28 cellular contexts compared by ENCODE assay signal in the genomic region with DNA sequence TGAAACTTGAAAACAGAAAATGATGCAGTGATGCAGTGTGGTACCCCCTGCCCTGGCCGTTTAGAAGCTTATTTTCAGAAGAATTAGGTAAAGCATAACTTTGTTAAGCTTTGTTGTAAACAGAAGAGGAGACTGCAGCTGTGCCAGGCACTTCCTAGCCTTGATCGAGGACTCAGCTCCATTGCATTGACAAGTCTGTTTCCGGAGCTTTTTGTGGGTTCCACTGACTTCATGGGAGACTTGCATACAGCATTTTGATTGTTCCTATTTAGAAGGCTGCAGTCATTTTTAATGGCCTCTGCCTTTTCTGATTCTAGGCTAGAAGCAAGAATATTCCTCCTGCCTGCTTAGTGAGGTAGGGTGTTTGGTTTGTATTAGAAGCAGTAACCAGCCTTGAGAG. TPM values are rescaled to one million over a fixed set of nuclear protein-coding genes. Genes with fewer than 3 reads are reported as not detected.
A peak's percentile ranks its signal among the peaks of the same experiment; 100 is the strongest.
DNase-seq lines count a peak whose midpoint lies in the region; ATAC-seq and TF ChIP-seq lines count a peak whose summit lies in the region.
"Had no signal": no experiment of that assay in that cellular context is flagged by ENCODE, and none has a peak within 500 bp of the region (broad histone marks: within the 10 kb centered on the region; RNA-seq: fewer than 3 reads in every experiment).

No MANE protein-coding gene starts in this region.

- H3K27ac ChIP-seq in mesodermal cell (ENCODE audit: low read depth, low read length, severe bottlenecking), result peak overlapping the region; percentile 10
- H3K27ac ChIP-seq: KMS-11, testis, uterus had no signal

- TF ChIP-seq CTCF in osteocyte (IDR thresholded peaks at IDR 0.05), result no peak

- no peaks in the 10 kb centered on the region for H3K9me3 Mint-ChIP-seq in dendritic cell treated with granulocyte-macrophage colony-stimulating factor and Interleukin-4, amounts not matched to agents 40 ng/mL and 50 ng/mL, for 4 days
- no peaks in the 10 kb centered on the region for H3K9me3 Mint-ChIP-seq in osteocyte (ENCODE audit: unreplicated experiment)
- H3K9me3 Mint-ChIP-seq: activated CD4-positive, alpha-beta memory T cell treated with anti-CD3 and anti-CD28 coated beads, Interleukin-2, amount 10 ng/mL, durations not matched to agents 7 days and 5 days; activated naive CD8-positive, alpha-beta T cell treated with anti-CD3 and anti-CD28 coated beads for 36 hours; central memory CD8-positive, alpha-beta T cell; nephron progenitor cell; stimulated activated naive B cell treated with anti-CD40 and anti-IgM and Interleukin-4, amounts not matched to agents 10 μg/mL and 1 μg/mL and 100 μg/mL, for 72 hours had no signal

- H3K9me3 ChIP-seq in mesodermal cell (ENCODE audit: control insufficient read depth, low read length), result no peaks in the 10 kb centered on the region
- H3K9me3 ChIP-seq: sigmoid colon, SK-N-SH, testis, uterus had no signal

- peaks cover 33% of the 10 kb centered on the region for H3K36me3 ChIP-seq in mesodermal cell (ENCODE audit: control insufficient read depth, insufficient read depth, low read length)
- H3K36me3 ChIP-seq: uterus had no signal

- WGBS in mesodermal cell (ENCODE audit: insufficient coverage in 2 of 2), 2 experiments, result 66 to 80% methylated on average over 3 of the region's 3 CpGs

- no peaks in the 10 kb centered on the region for H3K27me3 Mint-ChIP-seq in dendritic cell treated with granulocyte-macrophage colony-stimulating factor and Interleukin-4, amounts not matched to agents 40 ng/mL and 50 ng/mL, for 4 days
- no peaks in the 10 kb centered on the region for H3K27me3 Mint-ChIP-seq in osteocyte (ENCODE audit: unreplicated experiment)
- H3K27me3 Mint-ChIP-seq: activated CD4-positive, alpha-beta memory T cell treated with anti-CD3 and anti-CD28 coated beads, Interleukin-2, amount 10 ng/mL, durations not matched to agents 7 days and 5 days; activated naive CD8-positive, alpha-beta T cell treated with anti-CD3 and anti-CD28 coated beads for 36 hours; central memory CD8-positive, alpha-beta T cell; progenitor cell of endocrine pancreas; stimulated activated naive B cell treated with anti-CD40 and anti-IgM and Interleukin-4, amounts not matched to agents 10 μg/mL and 1 μg/mL and 100 μg/mL, for 72 hours; T-helper 17 cell had no signal

- ATAC-seq in HG03280 (IDR thresholded peaks at IDR 0.05; ENCODE audit: unreplicated experiment), result no peak
- ATAC-seq in GM21576 (IDR thresholded peaks at IDR 0.05; ENCODE audit: unreplicated experiment), result no peak
- ATAC-seq: activated CD4-positive, CD25-positive, alpha-beta regulatory T cell treated with anti-CD3 and anti-CD28 coated beads, Interleukin-2, amount 50 U/mL, for 24 hours; stimulated activated naive B cell treated with anti-CD40 and anti-IgM and Interleukin-4, amounts not matched to agents 10 μg/mL and 1 μg/mL and 100 μg/mL, for 72 hours; T-helper 17 cell had no signal

- intact Hi-C loops in dendritic cell treated with granulocyte-macrophage colony-stimulating factor and Interleukin-4, amounts not matched to agents 40 ng/mL and 50 ng/mL, for 4 days (cut with micrococcal nuclease), result no loop called here
- intact Hi-C loops in posterior cingulate gyrus (cut with DNase I), result loop anchor here (5.0 kb wide), 1 partner anchor 38 kb away; no protein-coding TSS in a partner anchor

- H3K4me1 ChIP-seq in mesodermal cell (ENCODE audit: control insufficient read depth, insufficient read depth, low read length, poor library complexity, severe bottlenecking), result peaks cover 6% of the 10 kb centered on the region
- H3K4me1 ChIP-seq: testis, uterus had no signal

- DNase-seq in activated CD8-positive, alpha-beta memory T cell treated with anti-CD3 and anti-CD28 coated beads for 24 hours, result peak; percentile 38
- DNase-seq in activated CD8-positive, alpha-beta memory T cell treated with anti-CD3 and anti-CD28 coated beads, Interleukin-2, amount 50 U/mL, for 48 hours, result no peak
- DNase-seq in posterior cingulate gyrus, result no peak
- no peak for DNase-seq in osteocyte (ENCODE audit: extremely low spot score, unreplicated experiment)
- DNase-seq: activated CD4-positive, alpha-beta memory T cell treated with anti-CD3 and anti-CD28 coated beads, Interleukin-2, amount 10 ng/mL, durations not matched to agents 7 days and 5 days; activated effector memory CD4-positive, alpha-beta T cell treated with Interleukin-2 at 50 U/mL for 16 hours; activated naive CD8-positive, alpha-beta T cell treated with anti-CD3 and anti-CD28 coated beads for 36 hours; glutamatergic neuron; kidney; NCI-H1417 treated with DMSO at 0.1 percent for 48 hours; NCI-H2081 treated with DMSO at 0.1 percent for 48 hours; NCI-H446 treated with DMSO at 0.1 percent for 48 hours; nephron progenitor cell; sigmoid colon; SK-N-SH; stimulated activated CD4-positive, alpha-beta T cell treated with anti-CD3 and anti-CD28 coated beads, Interleukin-4, amount 100 ng/mL, for 4 hours; stimulated activated naive B cell treated with anti-CD40 and anti-IgM and Interleukin-4, amounts not matched to agents 10 μg/mL and 1 μg/mL and 100 μg/mL, for 72 hours; T-helper 17 cell; testis; uterus had no signal

- peaks cover 79% of the 10 kb centered on the region for H3K4me1 Mint-ChIP-seq in dendritic cell treated with granulocyte-macrophage colony-stimulating factor and Interleukin-4, amounts not matched to agents 40 ng/mL and 50 ng/mL, for 4 days (ENCODE audit: low read depth)
- peaks cover 51% of the 10 kb centered on the region for H3K4me1 Mint-ChIP-seq in osteocyte (ENCODE audit: unreplicated experiment)
- H3K4me1 Mint-ChIP-seq: activated CD4-positive, alpha-beta memory T cell treated with anti-CD3 and anti-CD28 coated beads, Interleukin-2, amount 10 ng/mL, durations not matched to agents 7 days and 5 days; stimulated activated naive B cell treated with anti-CD40 and anti-IgM and Interleukin-4, amounts not matched to agents 10 μg/mL and 1 μg/mL and 100 μg/mL, for 72 hours had no signal

- H3K36me3 Mint-ChIP-seq in dendritic cell treated with granulocyte-macrophage colony-stimulating factor and Interleukin-4, amounts not matched to agents 40 ng/mL and 50 ng/mL, for 4 days (ENCODE audit: low read depth), result peaks cover 88% of the 10 kb centered on the region
- H3K36me3 Mint-ChIP-seq in osteocyte (ENCODE audit: unreplicated experiment), result peaks cover 12% of the 10 kb centered on the region
- H3K36me3 Mint-ChIP-seq: activated naive CD8-positive, alpha-beta T cell treated with anti-CD3 and anti-CD28 coated beads for 36 hours had no signal

- no peak overlapping the region for H3K4me3 ChIP-seq in mesodermal cell (ENCODE audit: extremely low read depth, insufficient read depth, low read length, poor library complexity, severe bottlenecking)
- H3K4me3 ChIP-seq: sigmoid colon, uterus had no signal

- H3K27ac Mint-ChIP-seq in dendritic cell treated with granulocyte-macrophage colony-stimulating factor and Interleukin-4, amounts not matched to agents 40 ng/mL and 50 ng/mL, for 4 days, result peak overlapping the region; percentile 55
- no peak overlapping the region for H3K27ac Mint-ChIP-seq in osteocyte (ENCODE audit: unreplicated experiment)
- H3K27ac Mint-ChIP-seq: activated CD4-positive, alpha-beta memory T cell treated with anti-CD3 and anti-CD28 coated beads, Interleukin-2, amount 10 ng/mL, durations not matched to agents 7 days and 5 days; activated naive CD8-positive, alpha-beta T cell treated with anti-CD3 and anti-CD28 coated beads for 36 hours; nephron progenitor cell; progenitor cell of endocrine pancreas; stimulated activated naive B cell treated with anti-CD40 and anti-IgM and Interleukin-4, amounts not matched to agents 10 μg/mL and 1 μg/mL and 100 μg/mL, for 72 hours had no signal

- H3K4me3 Mint-ChIP-seq in dendritic cell treated with granulocyte-macrophage colony-stimulating factor and Interleukin-4, amounts not matched to agents 40 ng/mL and 50 ng/mL, for 4 days, result no peak overlapping the region
- no peak overlapping the region for H3K4me3 Mint-ChIP-seq in osteocyte (ENCODE audit: unreplicated experiment)
- H3K4me3 Mint-ChIP-seq: activated CD4-positive, alpha-beta memory T cell treated with anti-CD3 and anti-CD28 coated beads, Interleukin-2, amount 10 ng/mL, durations not matched to agents 7 days and 5 days; activated naive CD8-positive, alpha-beta T cell treated with anti-CD3 and anti-CD28 coated beads for 36 hours; central memory CD8-positive, alpha-beta T cell; nephron progenitor cell; stimulated activated naive B cell treated with anti-CD40 and anti-IgM and Interleukin-4, amounts not matched to agents 10 μg/mL and 1 μg/mL and 100 μg/mL, for 72 hours; T-helper 17 cell had no signal

RNA-seq across cellular contexts. Expression of a gene that starts 12.3 kb away (rescaled TPM):
- 19.5 TPM for polyA plus RNA-seq in mesodermal cell (2013, experiment 1 of 2)
- polyA plus RNA-seq in mesodermal cell (2013, experiment 2 of 2), result 17.1 TPM
- total RNA-seq in osteocyte, result 18.7 and 20.2 TPM in 2 replicates
